Comparison of ENCODE assay signal across 1 cellular context in genomic region chr5:134003064-134003956, GRCh38.
TF ChIP-seq lines count a peak whose summit lies in the region.

No MANE protein-coding gene starts in this region.

TF ChIP-seq in GM23338, 12 proteins besides CTCF, POLR2A, EP300 and RAD21 (continued from another document):
- TF ChIP-seq, protein P1, sequence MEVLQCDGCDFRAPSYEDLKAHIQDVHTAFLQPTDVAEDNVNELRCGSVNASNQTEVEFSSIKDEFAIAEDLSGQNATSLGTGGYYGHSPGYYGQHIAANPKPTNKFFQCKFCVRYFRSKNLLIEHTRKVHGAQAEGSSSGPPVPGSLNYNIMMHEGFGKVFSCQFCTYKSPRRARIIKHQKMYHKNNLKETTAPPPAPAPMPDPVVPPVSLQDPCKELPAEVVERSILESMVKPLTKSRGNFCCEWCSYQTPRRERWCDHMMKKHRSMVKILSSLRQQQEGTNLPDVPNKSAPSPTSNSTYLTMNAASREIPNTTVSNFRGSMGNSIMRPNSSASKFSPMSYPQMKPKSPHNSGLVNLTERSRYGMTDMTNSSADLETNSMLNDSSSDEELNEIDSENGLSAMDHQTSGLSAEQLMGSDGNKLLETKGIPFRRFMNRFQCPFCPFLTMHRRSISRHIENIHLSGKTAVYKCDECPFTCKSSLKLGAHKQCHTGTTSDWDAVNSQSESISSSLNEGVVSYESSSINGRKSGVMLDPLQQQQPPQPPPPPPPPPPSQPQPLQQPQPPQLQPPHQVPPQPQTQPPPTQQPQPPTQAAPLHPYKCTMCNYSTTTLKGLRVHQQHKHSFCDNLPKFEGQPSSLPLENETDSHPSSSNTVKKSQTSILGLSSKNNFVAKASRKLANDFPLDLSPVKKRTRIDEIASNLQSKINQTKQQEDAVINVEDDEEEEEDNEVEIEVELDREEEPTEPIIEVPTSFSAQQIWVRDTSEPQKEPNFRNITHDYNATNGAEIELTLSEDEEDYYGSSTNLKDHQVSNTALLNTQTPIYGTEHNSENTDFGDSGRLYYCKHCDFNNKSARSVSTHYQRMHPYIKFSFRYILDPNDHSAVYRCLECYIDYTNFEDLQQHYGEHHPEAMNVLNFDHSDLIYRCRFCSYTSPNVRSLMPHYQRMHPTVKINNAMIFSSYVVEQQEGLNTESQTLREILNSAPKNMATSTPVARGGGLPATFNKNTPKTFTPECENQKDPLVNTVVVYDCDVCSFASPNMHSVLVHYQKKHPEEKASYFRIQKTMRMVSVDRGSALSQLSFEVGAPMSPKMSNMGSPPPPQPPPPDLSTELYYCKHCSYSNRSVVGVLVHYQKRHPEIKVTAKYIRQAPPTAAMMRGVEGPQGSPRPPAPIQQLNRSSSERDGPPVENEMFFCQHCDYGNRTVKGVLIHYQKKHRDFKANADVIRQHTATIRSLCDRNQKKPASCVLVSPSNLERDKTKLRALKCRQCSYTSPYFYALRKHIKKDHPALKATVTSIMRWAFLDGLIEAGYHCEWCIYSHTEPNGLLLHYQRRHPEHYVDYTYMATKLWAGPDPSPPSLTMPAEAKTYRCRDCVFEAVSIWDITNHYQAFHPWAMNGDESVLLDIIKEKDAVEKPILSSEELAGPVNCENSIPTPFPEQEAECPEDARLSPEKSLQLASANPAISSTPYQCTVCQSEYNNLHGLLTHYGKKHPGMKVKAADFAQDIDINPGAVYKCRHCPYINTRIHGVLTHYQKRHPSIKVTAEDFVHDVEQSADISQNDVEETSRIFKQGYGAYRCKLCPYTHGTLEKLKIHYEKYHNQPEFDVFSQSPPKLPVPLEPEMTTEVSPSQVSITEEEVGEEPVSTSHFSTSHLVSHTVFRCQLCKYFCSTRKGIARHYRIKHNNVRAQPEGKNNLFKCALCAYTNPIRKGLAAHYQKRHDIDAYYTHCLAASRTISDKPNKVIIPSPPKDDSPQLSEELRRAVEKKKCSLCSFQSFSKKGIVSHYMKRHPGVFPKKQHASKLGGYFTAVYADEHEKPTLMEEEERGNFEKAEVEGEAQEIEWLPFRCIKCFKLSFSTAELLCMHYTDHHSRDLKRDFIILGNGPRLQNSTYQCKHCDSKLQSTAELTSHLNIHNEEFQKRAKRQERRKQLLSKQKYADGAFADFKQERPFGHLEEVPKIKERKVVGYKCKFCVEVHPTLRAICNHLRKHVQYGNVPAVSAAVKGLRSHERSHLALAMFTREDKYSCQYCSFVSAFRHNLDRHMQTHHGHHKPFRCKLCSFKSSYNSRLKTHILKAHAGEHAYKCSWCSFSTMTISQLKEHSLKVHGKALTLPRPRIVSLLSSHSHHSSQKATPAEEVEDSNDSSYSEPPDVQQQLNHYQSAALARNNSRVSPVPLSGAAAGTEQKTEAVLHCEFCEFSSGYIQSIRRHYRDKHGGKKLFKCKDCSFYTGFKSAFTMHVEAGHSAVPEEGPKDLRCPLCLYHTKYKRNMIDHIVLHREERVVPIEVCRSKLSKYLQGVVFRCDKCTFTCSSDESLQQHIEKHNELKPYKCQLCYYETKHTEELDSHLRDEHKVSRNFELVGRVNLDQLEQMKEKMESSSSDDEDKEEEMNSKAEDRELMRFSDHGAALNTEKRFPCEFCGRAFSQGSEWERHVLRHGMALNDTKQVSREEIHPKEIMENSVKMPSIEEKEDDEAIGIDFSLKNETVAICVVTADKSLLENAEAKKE (CRISPR knock-in tag; IDR thresholded peaks at IDR 0.05): no peak
- TF ChIP-seq ETS1 (IDR thresholded peaks at IDR 0.05): no peak
